8 cellular contexts compared by ENCODE assay signal in the genomic region with DNA sequence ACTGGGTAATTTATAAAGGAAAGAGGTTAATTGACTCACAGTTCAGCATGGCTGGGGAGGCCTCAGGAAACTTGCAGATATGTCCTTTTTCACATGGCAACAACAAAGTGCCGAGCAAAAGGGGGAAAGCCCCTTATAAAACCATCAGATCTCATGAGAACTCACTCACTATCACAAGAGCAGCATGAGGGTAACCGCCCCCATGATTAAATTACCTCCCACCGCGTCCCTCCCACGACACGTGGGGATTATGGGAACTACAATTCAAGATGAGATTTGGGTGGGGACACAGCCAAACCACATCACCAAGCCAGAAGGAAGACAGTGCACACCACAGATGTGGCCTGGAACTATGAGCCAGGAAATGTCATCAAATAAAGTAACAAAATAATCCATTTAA.
DNase-seq lines count a peak whose midpoint lies in the region; ATAC-seq lines count a peak whose summit lies in the region.
"Not testable (repeated sequence)": the region's sequence is repeated elsewhere in the genome, so short reads cannot be mapped to it uniquely, and the experiment has no call there.

No MANE protein-coding gene starts in this region.

- H3K36me3 Mint-ChIP-seq in CD4-positive, alpha-beta memory T cell; T-helper 2 cell treated with Interferon-gamma antibody and Interleukin-4, amounts not matched to agents 5 μg/mL and 100 μg/mL, for 36 hours (ENCODE audit: low read depth); activated CD4-positive, alpha-beta memory T cell treated with anti-CD3 and anti-CD28 coated beads, Interleukin-2, amount 10 ng/mL, durations not matched to agents 7 days and 5 days (ENCODE audit: low read depth); stimulated activated naive B cell treated with anti-CD40 and anti-IgM and Interleukin-4, amounts not matched to agents 10 μg/mL and 1 μg/mL and 100 μg/mL, for 72 hours: not testable (repeated sequence)
- peaks cover 16% of the 10 kb centered on the region for H3K36me3 Mint-ChIP-seq in activated naive CD8-positive, alpha-beta T cell treated with anti-CD3 and anti-CD28 coated beads, Interleukin-2, amount 10 ng/mL, durations not matched to agents 7 days and 5 days

- peak overlapping the region in 6 of 8 donors; percentile 2 to 82 (median 70) for H3K4me3 Mint-ChIP-seq in CD4-positive, alpha-beta memory T cell
- H3K4me3 Mint-ChIP-seq in T-helper 2 cell treated with Interferon-gamma antibody and Interleukin-4, amounts not matched to agents 5 μg/mL and 100 μg/mL, for 36 hours; activated CD4-positive, alpha-beta memory T cell treated with anti-CD3 and anti-CD28 coated beads, Interleukin-2, amount 10 ng/mL, durations not matched to agents 7 days and 5 days: not testable (repeated sequence)
- peak overlapping the region; percentile 43 for H3K4me3 Mint-ChIP-seq in activated naive CD8-positive, alpha-beta T cell treated with anti-CD3 and anti-CD28 coated beads, Interleukin-2, amount 10 ng/mL, durations not matched to agents 7 days and 5 days
- peak overlapping the region; percentile 7 to 10 for H3K4me3 Mint-ChIP-seq in stimulated activated naive B cell treated with anti-CD40 and anti-IgM and Interleukin-4, amounts not matched to agents 10 μg/mL and 1 μg/mL and 100 μg/mL, for 72 hours

- H3K27me3 ChIP-seq in CD4-positive, alpha-beta memory T cell (ENCODE audit: insufficient read depth, low read length) = not testable (repeated sequence)

- not testable (repeated sequence) for H3K36me3 ChIP-seq in CD4-positive, alpha-beta memory T cell (ENCODE audit: insufficient read depth, low read length)

- not testable (repeated sequence) for H3K4me3 ChIP-seq in CD4-positive, alpha-beta memory T cell (ENCODE audit: low read length in 2 of 2)

- CTCF ChIA-PET in CD4-positive, alpha-beta memory T cell (lab: Charles Lee; ENCODE audit: partially characterized antibody); activated CD4-positive, alpha-beta memory T cell treated with anti-CD3 and anti-CD28 coated beads, Interleukin-2, amount 10 ng/mL, durations not matched to agents 7 days and 5 days (lab: Charles Lee): not testable (repeated sequence)

- H3K27ac ChIP-seq in CD4-positive, alpha-beta memory T cell (ENCODE audit: low read depth, low read length) = not testable (repeated sequence)

- H3K9me3 Mint-ChIP-seq in CD4-positive, alpha-beta memory T cell; T-helper 2 cell treated with Interferon-gamma antibody and Interleukin-4, amounts not matched to agents 5 μg/mL and 100 μg/mL, for 36 hours; activated CD4-positive, alpha-beta memory T cell treated with anti-CD3 and anti-CD28 coated beads, Interleukin-2, amount 10 ng/mL, durations not matched to agents 7 days and 5 days; stimulated activated naive B cell treated with anti-CD40 and anti-IgM and Interleukin-4, amounts not matched to agents 10 μg/mL and 1 μg/mL and 100 μg/mL, for 72 hours: not testable (repeated sequence)
- H3K9me3 Mint-ChIP-seq in activated naive CD8-positive, alpha-beta T cell treated with anti-CD3 and anti-CD28 coated beads, Interleukin-2, amount 10 ng/mL, durations not matched to agents 7 days and 5 days = peaks cover 11% of the 10 kb centered on the region

- H3K4me1 Mint-ChIP-seq in CD4-positive, alpha-beta memory T cell = peaks cover 29 to 48% (median 41%) of the 10 kb centered on the region in 4 donors
- H3K4me1 Mint-ChIP-seq in T-helper 2 cell treated with Interferon-gamma antibody and Interleukin-4, amounts not matched to agents 5 μg/mL and 100 μg/mL, for 36 hours (ENCODE audit: low read depth) = peaks cover 30% of the 10 kb centered on the region
- peaks cover 35% of the 10 kb centered on the region for H3K4me1 Mint-ChIP-seq in activated CD4-positive, alpha-beta memory T cell treated with anti-CD3 and anti-CD28 coated beads, Interleukin-2, amount 10 ng/mL, durations not matched to agents 7 days and 5 days
- H3K4me1 Mint-ChIP-seq in activated naive CD8-positive, alpha-beta T cell treated with anti-CD3 and anti-CD28 coated beads, Interleukin-2, amount 10 ng/mL, durations not matched to agents 7 days and 5 days = peaks cover 29% of the 10 kb centered on the region
- H3K4me1 Mint-ChIP-seq in stimulated activated naive B cell treated with anti-CD40 and anti-IgM and Interleukin-4, amounts not matched to agents 10 μg/mL and 1 μg/mL and 100 μg/mL, for 72 hours = peaks cover 39 to 75% of the 10 kb centered on the region in 2 donors

- POLR2A ChIA-PET in CD4-positive, alpha-beta memory T cell (lab: Charles Lee; ENCODE audit: partially characterized antibody); activated CD4-positive, alpha-beta memory T cell treated with anti-CD3 and anti-CD28 coated beads, Interleukin-2, amount 10 ng/mL, durations not matched to agents 7 days and 5 days (lab: Charles Lee); activated naive CD8-positive, alpha-beta T cell treated with anti-CD3 and anti-CD28 coated beads, Interleukin-2, amount 10 ng/mL, durations not matched to agents 7 days and 5 days (lab: Charles Lee): not testable (repeated sequence)

- peak; percentile 41 for ATAC-seq in activated naive CD8-positive, alpha-beta T cell treated with anti-CD3 and anti-CD28 coated beads, Interleukin-2, amount 10 ng/mL, durations not matched to agents 7 days and 5 days (ENCODE audit: low read depth)
- peak; percentile 74 to 82 for ATAC-seq in stimulated activated naive B cell treated with anti-CD40 and anti-IgM and Interleukin-4, amounts not matched to agents 10 μg/mL and 1 μg/mL and 100 μg/mL, for 72 hours (replicated peaks)

- H3K4me1 ChIP-seq in CD4-positive, alpha-beta memory T cell (ENCODE audit: insufficient read depth, low read length) = peaks cover 36% of the 10 kb centered on the region

- not testable (repeated sequence) for H3K9me3 ChIP-seq in CD4-positive, alpha-beta memory T cell (ENCODE audit: control insufficient read depth in 1 of 2, low read length in 2 of 2)

- H3K27me3 Mint-ChIP-seq in CD4-positive, alpha-beta memory T cell; T-helper 2 cell treated with Interferon-gamma antibody and Interleukin-4, amounts not matched to agents 5 μg/mL and 100 μg/mL, for 36 hours (ENCODE audit: low read depth); activated CD4-positive, alpha-beta memory T cell treated with anti-CD3 and anti-CD28 coated beads, Interleukin-2, amount 10 ng/mL, durations not matched to agents 7 days and 5 days; activated naive CD8-positive, alpha-beta T cell treated with anti-CD3 and anti-CD28 coated beads, Interleukin-2, amount 10 ng/mL, durations not matched to agents 7 days and 5 days; stimulated activated naive B cell treated with anti-CD40 and anti-IgM and Interleukin-4, amounts not matched to agents 10 μg/mL and 1 μg/mL and 100 μg/mL, for 72 hours: not testable (repeated sequence)

- H3K27ac Mint-ChIP-seq in CD4-positive, alpha-beta memory T cell = peak overlapping the region in 6 of 7 donors; percentile 2 to 85 (median 64)
- H3K27ac Mint-ChIP-seq in T-helper 2 cell treated with Interferon-gamma antibody and Interleukin-4, amounts not matched to agents 5 μg/mL and 100 μg/mL, for 36 hours = peak overlapping the region; percentile 79
- H3K27ac Mint-ChIP-seq in activated CD4-positive, alpha-beta memory T cell treated with anti-CD3 and anti-CD28 coated beads, Interleukin-2, amount 10 ng/mL, durations not matched to agents 7 days and 5 days = peak overlapping the region; percentile 48
- peak overlapping the region; percentile 60 for H3K27ac Mint-ChIP-seq in activated naive CD8-positive, alpha-beta T cell treated with anti-CD3 and anti-CD28 coated beads, Interleukin-2, amount 10 ng/mL, durations not matched to agents 7 days and 5 days
- H3K27ac Mint-ChIP-seq in stimulated activated naive B cell treated with anti-CD40 and anti-IgM and Interleukin-4, amounts not matched to agents 10 μg/mL and 1 μg/mL and 100 μg/mL, for 72 hours = peak overlapping the region; percentile 83

- intact Hi-C loops in CD4-positive, alpha-beta memory T cell (cut with micrococcal nuclease) = not testable (repeated sequence)

- DNase-seq in CD4-positive, alpha-beta memory T cell = peak in 4 of 5 donors; percentile 28 to 49 (median 33)
- peak; percentile 59 for DNase-seq in T-helper 2 cell treated with Interferon-gamma antibody and Interleukin-4, amounts not matched to agents 5 μg/mL and 100 μg/mL, for 36 hours (ENCODE audit: low spot score)
- not testable (repeated sequence) for DNase-seq in activated CD4-positive, alpha-beta memory T cell treated with anti-CD3 and anti-CD28 coated beads, Interleukin-2, amount 10 ng/mL, durations not matched to agents 7 days and 5 days; activated naive CD8-positive, alpha-beta T cell treated with anti-CD3 and anti-CD28 coated beads, Interleukin-2, amount 10 ng/mL, durations not matched to agents 7 days and 5 days
- peak; percentile 69 to 70 for DNase-seq in activated T-cell treated with anti-CD3 and anti-CD28 coated beads, Interleukin-2, amount 50 U/mL, for 48 hours
- peak; percentile 48 to 54 for DNase-seq in stimulated activated CD4-positive, alpha-beta T cell treated with anti-CD3 and anti-CD28 coated beads, Interleukin-12 subunit alpha, Interleukin-12 subunit beta, amount 100 ng/mL, for 24 hours (ENCODE audit: low read depth in 2 of 2)
- peak; percentile 34 to 69 (median 36) for DNase-seq in stimulated activated CD4-positive, alpha-beta T cell treated with anti-CD3 and anti-CD28 coated beads, TNF-alpha, amount 100 ng/mL, for 24 hours (ENCODE audit: low read depth in 3 of 3)
- peak; percentile 31 for DNase-seq in stimulated activated naive B cell treated with anti-CD40 and anti-IgM and Interleukin-4, amounts not matched to agents 10 μg/mL and 1 μg/mL and 100 μg/mL, for 72 hours
